Comparison of ENCODE assay signal across 22 cellular contexts in genomic region chr3:59685432-59685831, GRCh38.
"Had no signal": no experiment of that assay in that cellular context is flagged by ENCODE, and none has a peak within 500 bp of the region (broad histone marks: within the 10 kb centered on the region; RNA-seq: fewer than 3 reads in every experiment).

No MANE protein-coding gene starts in this region.

- H3K9me3 Mint-ChIP-seq: effector memory CD8-positive, alpha-beta T cell; memory B cell; natural killer cell; stimulated activated memory B cell treated with anti-CD40 and anti-IgM and Interleukin-4, amounts not matched to agents 10 μg/mL and 1 μg/mL and 100 μg/mL, for 72 hours had no signal

- H3K4me1 ChIP-seq: esophagus squamous epithelium, parathyroid adenoma, right atrium auricular region, sigmoid colon, spleen, tibial nerve, upper lobe of left lung had no signal

- H3K27ac Mint-ChIP-seq: effector memory CD8-positive, alpha-beta T cell; memory B cell; natural killer cell; progenitor cell of endocrine pancreas; stimulated activated memory B cell treated with anti-CD40 and anti-IgM and Interleukin-4, amounts not matched to agents 10 μg/mL and 1 μg/mL and 100 μg/mL, for 72 hours had no signal

- H3K36me3 ChIP-seq: esophagus squamous epithelium, right atrium auricular region, sigmoid colon, spleen, thoracic aorta, tibial nerve, upper lobe of left lung had no signal

- H3K4me3 ChIP-seq: coronary artery, esophagus squamous epithelium, lung, right atrium auricular region, sigmoid colon, spleen, thoracic aorta, tibial nerve, upper lobe of left lung had no signal

- DNase-seq: effector memory CD8-positive, alpha-beta T cell; erythroblast; esophagus squamous epithelium; foreskin melanocyte; head of caudate nucleus; kidney glomerular epithelial cell; left colon; natural killer cell; sigmoid colon; spleen; stimulated activated CD4-positive, alpha-beta T cell treated with anti-CD3 and anti-CD28 coated beads, Interleukin-4, amount 100 ng/mL, for 4 hours; stimulated activated naive CD8-positive, alpha-beta T cell treated with anti-CD3 and anti-CD28 coated beads, Interleukin-15, Interleukin-2, amounts not matched to agents 100 U/mL and 50 U/mL, for 24 hours; upper lobe of left lung had no signal

- H3K36me3 Mint-ChIP-seq: memory B cell; natural killer cell; stimulated activated memory B cell treated with anti-CD40 and anti-IgM and Interleukin-4, amounts not matched to agents 10 μg/mL and 1 μg/mL and 100 μg/mL, for 72 hours had no signal

- ATAC-seq: effector memory CD8-positive, alpha-beta T cell; left colon; natural killer cell; stimulated activated memory B cell treated with anti-CD40 and anti-IgM and Interleukin-4, amounts not matched to agents 10 μg/mL and 1 μg/mL and 100 μg/mL, for 72 hours; stimulated activated naive CD8-positive, alpha-beta T cell treated with anti-CD3 and anti-CD28 coated beads, Interleukin-15, Interleukin-2, amounts not matched to agents 100 U/mL and 50 U/mL, for 24 hours had no signal

- H3K27me3 Mint-ChIP-seq: progenitor cell of endocrine pancreas had no signal

- H3K27ac ChIP-seq: coronary artery, esophagus squamous epithelium, parathyroid adenoma, right atrium auricular region, sigmoid colon, spleen, thoracic aorta, tibial nerve, upper lobe of left lung had no signal

- H3K4me1 Mint-ChIP-seq: memory B cell; natural killer cell; stimulated activated memory B cell treated with anti-CD40 and anti-IgM and Interleukin-4, amounts not matched to agents 10 μg/mL and 1 μg/mL and 100 μg/mL, for 72 hours had no signal

- H3K27me3 ChIP-seq: esophagus squamous epithelium, right atrium auricular region, sigmoid colon, spleen, tibial nerve, upper lobe of left lung had no signal

- H3K9me3 ChIP-seq: esophagus squamous epithelium, right atrium auricular region, sigmoid colon, spleen, thoracic aorta, tibial nerve, upper lobe of left lung had no signal

- H3K4me3 Mint-ChIP-seq: effector memory CD8-positive, alpha-beta T cell; memory B cell; natural killer cell; stimulated activated memory B cell treated with anti-CD40 and anti-IgM and Interleukin-4, amounts not matched to agents 10 μg/mL and 1 μg/mL and 100 μg/mL, for 72 hours had no signal
